9 cellular contexts compared by ENCODE assay signal in genomic region chr10:88791924-88792323, GRCh38.
DNase-seq lines count a peak whose midpoint lies in the region; TF ChIP-seq lines count a peak whose summit lies in the region.
"Had no signal": no experiment of that assay in that cellular context is flagged by ENCODE, and none has a peak within 500 bp of the region (broad histone marks: within the 10 kb centered on the region; RNA-seq: fewer than 3 reads in every experiment).

No MANE protein-coding gene starts in this region.

- no peaks in the 10 kb centered on the region for H3K9me3 ChIP-seq in parathyroid adenoma (ENCODE audit: control insufficient read depth, low read length)
- H3K9me3 ChIP-seq: BLaER1 had no signal

- H3K4me3 ChIP-seq in cardiac fibroblast (replicated peaks in 1 of 2; ENCODE audit: low read depth in 2 of 2, low read length in 2 of 2) (no peak overlapping the region), parathyroid adenoma (ENCODE audit: low read depth, low read length) (no peak overlapping the region)
- H3K4me3 ChIP-seq: BLaER1 had no signal

- H3K9ac ChIP-seq in parathyroid adenoma = no peak overlapping the region
- H3K9ac ChIP-seq: BLaER1 had no signal

- DNase-seq in DMS53 (lab: John Stamatoyannopoulos, UW) (peak; percentile 57), DMS53 treated with DMSO at 0.1 percent for 48 hours (lab: John Stamatoyannopoulos, UW; ENCODE audit: unreplicated experiment) (no peak), cardiac fibroblast (ENCODE audit: low read depth in 2 of 2) (peak in 1 of 2 donors; percentile 45), NCI-H2227 treated with DMSO at 0.1 percent for 48 hours (lab: John Stamatoyannopoulos, UW) (no peak), T-helper 2 cell (no peak), NCI-H446 treated with DMSO at 0.1 percent for 48 hours (lab: John Stamatoyannopoulos, UW) (no peak)

- peak; percentile 47; the same call in 1 of the 2 replicates for TF ChIP-seq CTCF in LNCAP (IDR thresholded peaks at IDR 0.05)
- peak; percentile 63 for TF ChIP-seq CTCF in cardiac fibroblast (IDR thresholded peaks at IDR 0.05; ENCODE audit: low read depth, low read length)
- peak; percentile 23 for TF ChIP-seq CTCF in parathyroid adenoma (IDR thresholded peaks at IDR 0.05)

- H2AFZ ChIP-seq in parathyroid adenoma = no peak overlapping the region

- H3K27me3 ChIP-seq in parathyroid adenoma (ENCODE audit: control insufficient read depth, insufficient read depth, low read length) = no peaks in the 10 kb centered on the region
- H3K27me3 ChIP-seq: BLaER1 had no signal

- no peaks in the 10 kb centered on the region for H3K36me3 ChIP-seq in parathyroid adenoma (ENCODE audit: control insufficient read depth, insufficient read depth, low read length)
- H3K36me3 ChIP-seq: BLaER1 had no signal

- H3K79me2 ChIP-seq in parathyroid adenoma = no peaks in the 10 kb centered on the region

- H3K4me2 ChIP-seq in parathyroid adenoma (ENCODE audit: low read length) = no peak overlapping the region
- H3K4me2 ChIP-seq: BLaER1 had no signal

- H3K27ac ChIP-seq in parathyroid adenoma = no peak overlapping the region
- H3K27ac ChIP-seq: BLaER1 had no signal

- no peaks in the 10 kb centered on the region for H3K4me1 ChIP-seq in parathyroid adenoma
- H3K4me1 ChIP-seq: BLaER1 had no signal
